Comparison of ENCODE assay signal across 13 cellular contexts in genomic region chr12:3680919-3681594, GRCh38.
A peak's percentile ranks its signal among the peaks of the same experiment; 100 is the strongest.
DNase-seq lines count a peak whose midpoint lies in the region; ATAC-seq, FAIRE-seq and TF ChIP-seq lines count a peak whose summit lies in the region.
"Had no signal": no experiment of that assay in that cellular context is flagged by ENCODE, and none has a peak within 500 bp of the region (broad histone marks: within the 10 kb centered on the region; RNA-seq: fewer than 3 reads in every experiment).

No MANE protein-coding gene starts in this region.

- TF ChIP-seq POLR2A in body of pancreas (IDR thresholded peaks at IDR 0.05) (no peak), stomach (IDR thresholded peaks at IDR 0.05) (no peak)

- H2AFZ ChIP-seq in keratinocyte (ENCODE audit: control insufficient read depth, low read length): no peak overlapping the region

- H3K79me2 ChIP-seq in keratinocyte (ENCODE audit: control insufficient read depth, insufficient read depth, low read length): no peaks in the 10 kb centered on the region

- H3K4me3 ChIP-seq in body of pancreas (no peak overlapping the region), keratinocyte (ENCODE audit: control insufficient read depth in 2 of 3, extremely low read depth in 1 of 3, insufficient read depth in 2 of 3, low read depth in 1 of 3, low read length in 3 of 3) (no peak overlapping the region), stomach (no peak overlapping the region)
- no peak overlapping the region for H3K4me3 ChIP-seq in naive thymus-derived CD4-positive, alpha-beta T cell (ENCODE audit: low read length)
- H3K4me3 ChIP-seq: GM12878 had no signal

- no peaks in the 10 kb centered on the region for H3K27me3 ChIP-seq in body of pancreas
- H3K27me3 ChIP-seq in keratinocyte (ENCODE audit: control insufficient read depth, extremely low read depth, insufficient read depth, low read length): peaks cover 4% of the 10 kb centered on the region
- no peaks in the 10 kb centered on the region for H3K27me3 ChIP-seq in stomach
- H3K27me3 ChIP-seq in naive thymus-derived CD4-positive, alpha-beta T cell (ENCODE audit: control insufficient read depth in 2 of 2, insufficient read depth in 2 of 2, low read length in 2 of 2): no peaks in the 10 kb centered on the region

- no peaks in the 10 kb centered on the region for H3K27me3 Mint-ChIP-seq in naive thymus-derived CD4-positive, alpha-beta T cell
- H3K27me3 Mint-ChIP-seq: effector memory CD8-positive, alpha-beta T cell had no signal

- peak overlapping the region in 1 of 9 donors; percentile 3 for H3K27ac Mint-ChIP-seq in naive thymus-derived CD4-positive, alpha-beta T cell

- H3K4me1 ChIP-seq in body of pancreas (no peaks in the 10 kb centered on the region), keratinocyte (ENCODE audit: control insufficient read depth, extremely low read depth, insufficient read depth, low read length) (no peaks in the 10 kb centered on the region), stomach (peaks cover 0 to 7% (median 2%) of the 10 kb centered on the region in 4 donors)
- no peaks in the 10 kb centered on the region for H3K4me1 ChIP-seq in naive thymus-derived CD4-positive, alpha-beta T cell (ENCODE audit: control insufficient read depth in 2 of 2, insufficient read depth in 2 of 2, low read length in 2 of 2)

- H3K4me1 Mint-ChIP-seq in naive thymus-derived CD4-positive, alpha-beta T cell: peaks cover 0 to 5% (median 0%) of the 10 kb centered on the region in 7 donors

- dilution Hi-C loops in keratinocyte (cut with MboI; ENCODE audit: extremely low pct_ligation_motif_present, low sequenced_read_pairs): no loop called here

- peak; percentile 9 for DNase-seq in NCI-H2196 (lab: John Stamatoyannopoulos, UW; ENCODE audit: unreplicated experiment)
- DNase-seq in NCI-H2196 treated with DMSO at 0.1 percent for 48 hours (lab: John Stamatoyannopoulos, UW; ENCODE audit: unreplicated experiment): no peak
- DNase-seq in body of pancreas: peak in 3 of 4 donors; percentile 30 to 72 (median 60)
- DNase-seq in keratinocyte (ENCODE audit: low read depth, low spot score): no peak
- peak; percentile 64 for DNase-seq in stomach
- no peak for DNase-seq in HTR-8/SVneo (ENCODE audit: insufficient read length, low spot score)
- DNase-seq in naive thymus-derived CD4-positive, alpha-beta T cell: no peak
- DNase-seq: effector memory CD8-positive, alpha-beta T cell; KBM-7; SW 1271 had no signal

- FAIRE-seq in keratinocyte (lab: Jason Lieb, UNC): no peak
- FAIRE-seq in HTR-8/SVneo (lab: Jason Lieb, UNC): no peak
- FAIRE-seq: GM12878 had no signal

- no peaks in the 10 kb centered on the region for H3K9me3 Mint-ChIP-seq in naive thymus-derived CD4-positive, alpha-beta T cell
- H3K9me3 Mint-ChIP-seq: effector memory CD8-positive, alpha-beta T cell had no signal

- no peak overlapping the region for H3K9ac ChIP-seq in keratinocyte (ENCODE audit: control insufficient read depth, extremely low read depth, insufficient read depth, low read length)

- no peak overlapping the region for H3K4me2 ChIP-seq in keratinocyte (ENCODE audit: control insufficient read depth, extremely low read depth, insufficient read depth, low read depth, low read length)

- POLR2A ChIA-PET in naive thymus-derived CD4-positive, alpha-beta T cell (lab: Charles Lee): no interaction called here

- H3K9me3 ChIP-seq in body of pancreas: no peaks in the 10 kb centered on the region
- H3K9me3 ChIP-seq in keratinocyte (ENCODE audit: control insufficient read depth, low read depth, low read length): no peaks in the 10 kb centered on the region
- no peaks in the 10 kb centered on the region for H3K9me3 ChIP-seq in stomach
- H3K9me3 ChIP-seq in naive thymus-derived CD4-positive, alpha-beta T cell (ENCODE audit: control insufficient read depth in 2 of 3, low read length in 3 of 3): no peaks in the 10 kb centered on the region

- WGBS in body of pancreas, 2 donors: 59 to 69% methylated on average over 7 to 8 of the region's 8 CpGs
- 55 to 77% (median 72%) methylated on average over 6 to 8 of the region's 8 CpGs for whole genome bisulfite sequencing in stomach, 5 donors

- TF ChIP-seq CTCF in body of pancreas (IDR thresholded peaks at IDR 0.05): peak in 1 of 7 experiments; percentile 12
- peak; percentile 19 to 60 (median 46) for TF ChIP-seq CTCF in keratinocyte (optimal IDR thresholded peaks at IDR 0.05 in 1 of 3, IDR thresholded peaks at IDR 0.05 in 1 of 3, conservative IDR thresholded peaks at IDR 0.05 in 1 of 3; ENCODE audit: extremely low read depth in 1 of 3, insufficient read depth in 2 of 3, low read length in 3 of 3)
- TF ChIP-seq CTCF in stomach (IDR thresholded peaks at IDR 0.05): no peak

- H3K36me3 Mint-ChIP-seq in naive thymus-derived CD4-positive, alpha-beta T cell: peaks cover 16 to 72% (median 26%) of the 10 kb centered on the region in 5 donors

- no peak for ATAC-seq in body of pancreas
- no peak for ATAC-seq in HG02938 (IDR thresholded peaks at IDR 0.05; ENCODE audit: unreplicated experiment)
- no peak for ATAC-seq in naive thymus-derived CD4-positive, alpha-beta T cell
- ATAC-seq: effector memory CD8-positive, alpha-beta T cell; GM12878; HCT116 had no signal

- CTCF ChIA-PET in naive thymus-derived CD4-positive, alpha-beta T cell (lab: Charles Lee): no interaction called here

- no peak overlapping the region for H3K4me3 Mint-ChIP-seq in naive thymus-derived CD4-positive, alpha-beta T cell
- H3K4me3 Mint-ChIP-seq: effector memory CD8-positive, alpha-beta T cell had no signal

- H3K9me1 ChIP-seq in keratinocyte (ENCODE audit: control insufficient read depth, extremely low read depth, insufficient read depth, low read length): no peaks in the 10 kb centered on the region

- intact Hi-C loops in body of pancreas (cut with DNase I) (no loop called here), stomach (cut with DNase I; ENCODE audit: low total_unique reads) (no loop called here)
- intact Hi-C loops in naive thymus-derived CD4-positive, alpha-beta T cell (cut with micrococcal nuclease): no loop called here

- H4K20me1 ChIP-seq in keratinocyte (ENCODE audit: control insufficient read depth, extremely low read depth, insufficient read depth, low read length): no peaks in the 10 kb centered on the region

- H3K27ac ChIP-seq in body of pancreas (no peak overlapping the region), keratinocyte (ENCODE audit: control insufficient read depth, insufficient read depth, low read length) (no peak overlapping the region), stomach (no peak overlapping the region)
- no peak overlapping the region for H3K27ac ChIP-seq in naive thymus-derived CD4-positive, alpha-beta T cell (ENCODE audit: low read depth, low read length)

- no peak for TF ChIP-seq EP300 in stomach (IDR thresholded peaks at IDR 0.05)

- H3K36me3 ChIP-seq in body of pancreas (replicated peaks in 1 of 2; ENCODE audit: insufficient read depth in 1 of 2, low read depth in 2 of 2): peaks cover 0 to 1% of the 10 kb centered on the region in 2 donors
- no peaks in the 10 kb centered on the region for H3K36me3 ChIP-seq in keratinocyte (ENCODE audit: control insufficient read depth in 2 of 2, extremely low read depth in 1 of 2, insufficient read depth in 2 of 2, low read length in 2 of 2)
- peaks cover 0 to 27% (median 26%) of the 10 kb centered on the region in 4 donors for H3K36me3 ChIP-seq in stomach
- H3K36me3 ChIP-seq in naive thymus-derived CD4-positive, alpha-beta T cell (ENCODE audit: control insufficient read depth in 2 of 3, insufficient read depth in 3 of 3, low read length in 3 of 3): peaks cover 0 to 62% (median 10%) of the 10 kb centered on the region in 3 experiments

Comparison
In these comparisons a context has a peak if more than half of its experiments do, and no peak if none do; other contexts are left out.
1. DNase-seq: peak in NCI-H2196 (single experiment), body of pancreas (3 of 4) and stomach (single experiment); none in NCI-H2196 treated with DMSO at 0.1 percent for 48 hours (single experiment), keratinocyte (single experiment), HTR-8/SVneo (single experiment) and naive thymus-derived CD4-positive, alpha-beta T cell (0 of 9).
2. CTCF ChIP-seq: peak in keratinocyte (3 of 3); none in stomach (0 of 7).